ENCODE assay signal across 1 cellular context in the genomic region with DNA sequence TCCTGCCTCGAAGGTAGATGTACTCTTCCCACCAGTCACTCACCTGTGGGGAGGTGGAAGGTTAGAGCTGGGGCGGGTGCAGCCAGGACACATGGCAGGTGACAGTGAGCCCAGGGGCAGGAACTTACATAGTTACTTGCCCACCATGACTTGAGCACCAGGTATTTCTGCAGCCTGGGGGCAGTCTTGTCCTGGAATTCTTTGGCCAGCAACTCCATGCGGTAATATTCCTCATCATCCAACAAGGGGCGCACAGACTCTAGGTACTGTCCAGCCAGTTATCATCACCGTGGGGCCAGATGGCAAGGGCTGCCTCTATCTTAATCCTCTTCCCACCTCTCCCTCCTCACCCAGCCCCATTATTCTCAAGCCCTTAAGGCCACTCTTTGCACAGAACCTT.
TF ChIP-seq lines count a peak whose summit lies in the region.

No MANE protein-coding gene starts in this region.

TF ChIP-seq in endothelial cell of umbilical vein, 7 proteins besides CTCF, POLR2A, EP300 and RAD21:
- TF ChIP-seq POLR2AphosphoS5 (IDR thresholded peaks at IDR 0.05; ENCODE audit: insufficient read depth, low read depth, low read length) (no peak), GATA2 (IDR thresholded peaks at IDR 0.05; ENCODE audit: insufficient read depth, insufficient read length, low read depth, low read length) (no peak), JUN (IDR thresholded peaks at IDR 0.05; ENCODE audit: borderline replicate concordance, insufficient read depth, insufficient read length, low read depth) (no peak), FOS (IDR thresholded peaks at IDR 0.05; ENCODE audit: borderline replicate concordance, insufficient read depth, low read length) (no peak), MYC (IDR thresholded peaks at IDR 0.05; ENCODE audit: low read depth, low read length) (no peak), EZH2 (IDR thresholded peaks at IDR 0.05; ENCODE audit: borderline replicate concordance, low read depth, low read length, severe bottlenecking) (no peak)
- TF ChIP-seq, protein P1, sequence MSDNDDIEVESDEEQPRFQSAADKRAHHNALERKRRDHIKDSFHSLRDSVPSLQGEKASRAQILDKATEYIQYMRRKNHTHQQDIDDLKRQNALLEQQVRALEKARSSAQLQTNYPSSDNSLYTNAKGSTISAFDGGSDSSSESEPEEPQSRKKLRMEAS (IDR thresholded peaks at IDR 0.05; ENCODE audit: insufficient read depth, insufficient read length), result no peak
